ENCODE assay signal across 16 cellular contexts in genomic region chr1:164261691-164262240, GRCh38.
"Had no signal": no experiment of that assay in that cellular context is flagged by ENCODE, and none has a peak within 500 bp of the region (broad histone marks: within the 10 kb centered on the region; RNA-seq: fewer than 3 reads in every experiment).

No MANE protein-coding gene starts in this region.

- H3K4me3 Mint-ChIP-seq: activated naive CD4-positive, alpha-beta T cell treated with anti-CD3 and anti-CD28 coated beads, Interleukin-2, amount 10 ng/mL, durations not matched to agents 7 days and 5 days; endodermal cell; naive thymus-derived CD4-positive, alpha-beta T cell had no signal

- H3K27ac Mint-ChIP-seq: activated naive CD4-positive, alpha-beta T cell treated with anti-CD3 and anti-CD28 coated beads, Interleukin-2, amount 10 ng/mL, durations not matched to agents 7 days and 5 days; endodermal cell; naive thymus-derived CD4-positive, alpha-beta T cell had no signal

- H3K36me3 Mint-ChIP-seq: activated naive CD4-positive, alpha-beta T cell treated with anti-CD3 and anti-CD28 coated beads, Interleukin-2, amount 10 ng/mL, durations not matched to agents 7 days and 5 days; naive thymus-derived CD4-positive, alpha-beta T cell had no signal

- H3K4me2 ChIP-seq: smooth muscle cell had no signal

- H3K27me3 Mint-ChIP-seq: activated naive CD4-positive, alpha-beta T cell treated with anti-CD3 and anti-CD28 coated beads, Interleukin-2, amount 10 ng/mL, durations not matched to agents 7 days and 5 days; naive thymus-derived CD4-positive, alpha-beta T cell had no signal

- H3K4me3 ChIP-seq: dorsolateral prefrontal cortex, smooth muscle cell had no signal

- H3K27ac ChIP-seq: dorsolateral prefrontal cortex, neutrophil had no signal

- ATAC-seq: left cardiac atrium; naive thymus-derived CD4-positive, alpha-beta T cell; right cardiac atrium had no signal

- DNase-seq: activated CD4-positive, CD25-positive, alpha-beta regulatory T cell treated with anti-CD3 and anti-CD28 coated beads, Interleukin-2, amount 50 U/mL, for 72 hours; activated naive CD4-positive, alpha-beta T cell treated with anti-CD3 and anti-CD28 coated beads, Interleukin-2, amount 10 ng/mL, durations not matched to agents 7 days and 5 days; dorsolateral prefrontal cortex; endodermal cell; erythroblast; left cardiac atrium; naive thymus-derived CD4-positive, alpha-beta T cell; posterior cingulate gyrus; right cardiac atrium; stimulated activated CD4-positive, alpha-beta T cell treated with anti-CD3 and anti-CD28 coated beads, Interleukin-4, amount 100 ng/mL, for 4 hours; stimulated activated CD8-positive, alpha-beta memory T cell treated with anti-CD3 and anti-CD28 coated beads, Interleukin-4, amount 100 ng/mL, for 48 hours; stimulated activated naive CD4-positive, alpha-beta T cell treated with Interleukin-2 at 50 U/mL for 16 hours; substantia nigra; trophoblast cell had no signal

- H3K4me1 Mint-ChIP-seq: activated naive CD4-positive, alpha-beta T cell treated with anti-CD3 and anti-CD28 coated beads, Interleukin-2, amount 10 ng/mL, durations not matched to agents 7 days and 5 days; endodermal cell; naive thymus-derived CD4-positive, alpha-beta T cell had no signal

- H3K36me3 ChIP-seq: neutrophil had no signal

- H3K27me3 ChIP-seq: neutrophil had no signal

- H3K9me3 ChIP-seq: neutrophil had no signal

- H3K9me3 Mint-ChIP-seq: endodermal cell had no signal
